Comparison of ENCODE assay signal across 27 cellular contexts in the genomic region with DNA sequence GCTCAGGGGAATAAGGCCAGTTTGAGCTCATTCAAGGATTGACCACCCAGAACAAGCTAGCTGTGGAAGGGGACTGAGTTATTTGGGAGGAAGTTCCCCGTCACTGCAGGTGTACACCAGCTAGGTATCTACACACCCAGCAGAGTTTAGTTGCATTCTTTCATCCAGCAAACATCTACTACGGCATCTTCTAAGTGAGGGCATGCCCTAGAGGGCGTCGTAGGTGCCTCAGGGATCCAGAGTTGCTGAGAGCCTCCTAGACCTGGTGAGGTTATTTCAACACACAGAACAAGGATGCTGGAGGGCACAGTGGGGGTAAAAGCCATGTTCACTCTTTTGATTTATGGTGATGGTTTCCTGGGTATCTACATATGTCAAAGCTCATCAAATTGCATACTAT.
"Had no signal": no experiment of that assay in that cellular context is flagged by ENCODE, and none has a peak within 500 bp of the region (broad histone marks: within the 10 kb centered on the region; RNA-seq: fewer than 3 reads in every experiment).

No MANE protein-coding gene starts in this region.

- H3K4me2 ChIP-seq: KMS-11 had no signal

- DNase-seq: activated CD4-positive, alpha-beta T cell treated with anti-CD3 and anti-CD28 coated beads, Interleukin-2, amount 10 ng/mL, durations not matched to agents 24 days and 14 days; activated CD4-positive, alpha-beta T cell treated with anti-CD3 and anti-CD28 coated beads, Interleukin-2, amount 50 U/mL, for 4 hours; activated CD8-positive, alpha-beta T cell treated with anti-CD3 and anti-CD28 coated beads for 36 hours; activated effector memory CD4-positive, alpha-beta T cell treated with anti-CD3 and anti-CD28 coated beads, Interleukin-2, amount 50 U/mL, for 16 hours; activated naive CD4-positive, alpha-beta T cell; activated naive CD4-positive, alpha-beta T cell treated with anti-CD3 and anti-CD28 coated beads, Interleukin-2, amount 50 U/mL, for 16 hours; activated naive CD8-positive, alpha-beta T cell treated with anti-CD3 and anti-CD28 coated beads for 36 hours; activated T-cell treated with anti-CD3 and anti-CD28 coated beads, Interleukin-2, amount 50 U/mL, for 1 hour; activated T-cell treated with anti-CD3 and anti-CD28 coated beads, Interleukin-2, amount 50 U/mL, for 72 hours; amniotic stem cell; aorta; NCI-H1092 treated with DMSO at 0.1 percent for 48 hours; NCI-H146; NCI-H2081; NCI-H524 treated with DMSO at 0.1 percent for 48 hours; NK-92 treated with Interleukin-12 subunit alpha and Interleukin-12 subunit beta, amount 100 ng/mL, for 24 hours; PC-3; SIG-M5; SW 1271; T-helper 1 cell; T-helper 2 cell; T-helper 9 cell; WERI-Rb-1 had no signal

- H3K4me1 Mint-ChIP-seq: activated CD4-positive, alpha-beta T cell treated with anti-CD3 and anti-CD28 coated beads, Interleukin-2, amount 10 ng/mL, durations not matched to agents 24 days and 14 days; activated naive CD8-positive, alpha-beta T cell treated with anti-CD3 and anti-CD28 coated beads for 36 hours; activated T-helper 17 cell treated with anti-CD3 and anti-CD28 coated beads, Interleukin-2, amount 50 U/mL, for 72 hours had no signal

- H3K9ac ChIP-seq: KMS-11 had no signal

- H3K27ac ChIP-seq: KMS-11, RWPE1, WERI-Rb-1 had no signal

- ATAC-seq: activated CD8-positive, alpha-beta T cell treated with anti-CD3 and anti-CD28 coated beads for 36 hours; activated T-cell treated with anti-CD3 and anti-CD28 coated beads, Interleukin-2, amount 50 U/mL, for 72 hours; activated T-helper 17 cell treated with anti-CD3 and anti-CD28 coated beads, Interleukin-2, amount 50 U/mL, for 72 hours; PC-3; Right ventricle myocardium inferior had no signal

- H3K4me3 Mint-ChIP-seq: activated CD4-positive, alpha-beta T cell treated with anti-CD3 and anti-CD28 coated beads, Interleukin-2, amount 10 ng/mL, durations not matched to agents 24 days and 14 days; activated CD8-positive, alpha-beta T cell treated with anti-CD3 and anti-CD28 coated beads for 36 hours; activated naive CD8-positive, alpha-beta T cell treated with anti-CD3 and anti-CD28 coated beads for 36 hours; activated T-cell treated with anti-CD3 and anti-CD28 coated beads, Interleukin-2, amount 50 U/mL, for 72 hours; activated T-helper 17 cell treated with anti-CD3 and anti-CD28 coated beads, Interleukin-2, amount 50 U/mL, for 72 hours had no signal

- H3K9me3 Mint-ChIP-seq: activated CD4-positive, alpha-beta T cell treated with anti-CD3 and anti-CD28 coated beads, Interleukin-2, amount 10 ng/mL, durations not matched to agents 24 days and 14 days; activated naive CD8-positive, alpha-beta T cell treated with anti-CD3 and anti-CD28 coated beads for 36 hours had no signal

- H3K27ac Mint-ChIP-seq: activated CD4-positive, alpha-beta T cell treated with anti-CD3 and anti-CD28 coated beads, Interleukin-2, amount 10 ng/mL, durations not matched to agents 24 days and 14 days; activated CD8-positive, alpha-beta T cell treated with anti-CD3 and anti-CD28 coated beads for 36 hours; activated naive CD8-positive, alpha-beta T cell treated with anti-CD3 and anti-CD28 coated beads for 36 hours; activated T-cell treated with anti-CD3 and anti-CD28 coated beads, Interleukin-2, amount 50 U/mL, for 72 hours; activated T-helper 17 cell treated with anti-CD3 and anti-CD28 coated beads, Interleukin-2, amount 50 U/mL, for 72 hours had no signal

- H3K27me3 Mint-ChIP-seq: activated CD4-positive, alpha-beta T cell treated with anti-CD3 and anti-CD28 coated beads, Interleukin-2, amount 10 ng/mL, durations not matched to agents 24 days and 14 days had no signal

- H3K36me3 Mint-ChIP-seq: activated naive CD8-positive, alpha-beta T cell treated with anti-CD3 and anti-CD28 coated beads for 36 hours had no signal

- H3K36me3 ChIP-seq: WERI-Rb-1 had no signal
